Comparison of ENCODE assay signal across 9 cellular contexts in genomic region chr1:67285780-67286488, GRCh38. TPM values are rescaled to one million over a fixed set of nuclear protein-coding genes. Genes with fewer than 3 reads are reported as not detected.
DNase-seq lines count a peak whose midpoint lies in the region; ATAC-seq, FAIRE-seq and TF ChIP-seq lines count a peak whose summit lies in the region.
"Had no signal": no experiment of that assay in that cellular context is flagged by ENCODE, and none has a peak within 500 bp of the region (broad histone marks: within the 10 kb centered on the region; RNA-seq: fewer than 3 reads in every experiment).

No MANE protein-coding gene starts in this region.

- no peak for FAIRE-seq in GM12891 (lab: Jason Lieb, UNC)

- ATAC-seq in GM19467 (IDR thresholded peaks at IDR 0.05; ENCODE audit: unreplicated experiment), result peak; percentile 69
- ATAC-seq in HG03342 (IDR thresholded peaks at IDR 0.05; ENCODE audit: unreplicated experiment), result peak; percentile 85
- ATAC-seq: gastroesophageal sphincter had no signal

- no peak overlapping the region for H3K27ac ChIP-seq in brain microvascular endothelial cell
- H3K27ac ChIP-seq in coronary artery, result no peak overlapping the region
- H3K27ac ChIP-seq: gastroesophageal sphincter had no signal

- no peak overlapping the region for H3K4me3 ChIP-seq in brain microvascular endothelial cell (ENCODE audit: low read depth, low read length)
- H3K4me3 ChIP-seq in coronary artery, result no peak overlapping the region
- H3K4me3 ChIP-seq: gastroesophageal sphincter had no signal

- TF ChIP-seq CTCF in brain microvascular endothelial cell (IDR thresholded peaks at IDR 0.05; ENCODE audit: low read depth, low read length, missing control alignments), result no peak
- TF ChIP-seq CTCF in coronary artery (IDR thresholded peaks at IDR 0.05), result no peak

- DNase-seq in GM12891 (ENCODE audit: insufficient read length, low spot score) (no peak), brain microvascular endothelial cell (peak; percentile 37), cortex of kidney (lab: John Stamatoyannopoulos, UW) (no peak), middle frontal gyrus (ENCODE audit: extremely low spot score, low spot score) (no peak), coronary artery (ENCODE audit: low spot score) (no peak), amniotic stem cell (lab: John Stamatoyannopoulos, UW) (no peak)

- no peaks in the 10 kb centered on the region for H3K36me3 ChIP-seq in brain microvascular endothelial cell (replicated peaks)
- H3K36me3 ChIP-seq: gastroesophageal sphincter had no signal

- H3K27me3 ChIP-seq in brain microvascular endothelial cell (replicated peaks), result no peaks in the 10 kb centered on the region
- H3K27me3 ChIP-seq: gastroesophageal sphincter had no signal

- no peak for TF ChIP-seq POLR2A in GM12891 (IDR thresholded peaks at IDR 0.05; ENCODE audit: low read depth, low read length)

- in situ Hi-C loops in brain microvascular endothelial cell (cut with HindIII; ENCODE audit: low pct_ligation_motif_present, low sequenced_read_pairs), result no loop called here

TF ChIP-seq in GM12891, 5 proteins besides CTCF, POLR2A, EP300 and RAD21:
- peak; percentile 86; the same call in 1 of the 2 replicates for TF ChIP-seq POU2F2 (IDR thresholded peaks at IDR 0.05; ENCODE audit: low read depth, low read length)
- TF ChIP-seq SPI1 (IDR thresholded peaks at IDR 0.05; ENCODE audit: low read depth, low read length), result no peak
TF ChIP-seq in GM12891: peak in this region for 1.

RNA-seq across cellular contexts. Expression of gene IL12RB2, which starts 21.7 kb away (rescaled TPM):
- 9.7 TPM for polyA plus RNA-seq in GM12891 (2012; ENCODE audit: low read depth, missing spikeins)
